Comparison of ENCODE assay signal across 21 cellular contexts in genomic region chr21:23601549-23601948, GRCh38.
"Had no signal": no experiment of that assay in that cellular context is flagged by ENCODE, and none has a peak within 500 bp of the region (broad histone marks: within the 10 kb centered on the region; RNA-seq: fewer than 3 reads in every experiment).

No MANE protein-coding gene starts in this region.

- DNase-seq: activated CD4-positive, alpha-beta memory T cell treated with anti-CD3 and anti-CD28 coated beads, Interleukin-2, amount 10 ng/mL, durations not matched to agents 7 days and 5 days; activated CD4-positive, alpha-beta T cell treated with anti-CD3 and anti-CD28 coated beads for 36 hours; activated CD4-positive, alpha-beta T cell treated with anti-CD3 and anti-CD28 coated beads, Interleukin-2, amount 50 U/mL, for 1 hour; activated gamma-delta T cell; activated naive CD4-positive, alpha-beta T cell treated with anti-CD3 and anti-CD28 coated beads for 36 hours; activated T-cell treated with anti-CD3 and anti-CD28 coated beads for 4 hours; activated T-cell treated with anti-CD3 and anti-CD28 coated beads, Interleukin-2, amount 50 U/mL, for 48 hours; amygdala; brain microvascular endothelial cell; Karpas-422; MM.1S; NCI-H1694; NCI-H2029 treated with DMSO at 0.1 percent for 48 hours; NCI-H82; Peyer's patch; Right ventricle myocardium superior; SJCRH30; SK-N-SH; T-helper 1 cell; WERI-Rb-1 had no signal

- ATAC-seq: activated CD4-positive, alpha-beta T cell treated with anti-CD3 and anti-CD28 coated beads for 36 hours; activated T-helper 17 cell treated with anti-CD3 and anti-CD28 coated beads, Interleukin-2, amount 50 U/mL, for 72 hours had no signal
